In the genomic region with DNA sequence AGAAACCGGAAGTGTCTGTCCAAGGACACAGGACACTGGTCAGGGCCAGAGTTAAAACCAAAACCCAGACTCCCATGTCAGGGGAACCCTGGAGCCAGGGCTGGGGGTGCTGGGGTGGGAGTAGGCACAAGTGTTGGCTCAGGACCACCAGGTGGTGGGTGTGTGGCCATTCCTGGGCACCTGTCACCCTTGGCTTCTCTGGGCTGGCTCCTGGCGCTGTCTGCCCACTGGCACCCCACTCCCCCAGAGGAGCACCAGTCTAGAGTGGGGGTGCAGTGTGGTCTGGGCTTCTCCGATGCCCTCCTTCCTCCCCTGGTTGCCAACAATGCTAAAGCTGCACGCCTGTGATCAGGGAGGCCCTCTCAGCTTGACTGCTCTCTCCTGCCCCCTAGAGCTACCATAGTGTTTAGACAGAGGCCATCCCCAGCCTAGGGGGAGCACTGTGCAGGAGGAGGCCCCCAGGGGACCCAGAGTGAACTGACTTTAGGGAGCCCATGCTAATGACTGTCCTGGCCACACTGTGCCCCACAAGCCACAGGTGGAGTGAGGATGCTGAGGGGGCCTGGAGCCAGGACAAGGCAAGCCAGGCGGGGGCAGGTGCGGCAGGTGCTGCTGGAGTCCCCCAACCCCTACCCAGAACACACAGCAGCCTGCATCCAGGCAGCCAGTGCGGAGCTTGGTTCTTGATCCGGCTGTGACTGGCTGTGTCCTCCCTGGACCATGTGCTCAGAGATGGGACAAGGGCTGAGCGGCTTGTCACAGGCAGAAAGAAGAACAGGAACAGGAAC, we compare ENCODE assay signal across 1 cellular context.
TF ChIP-seq lines count a peak whose summit lies in the region.

No MANE protein-coding gene starts in this region.

TF ChIP-seq in GM23338, 12 proteins besides CTCF, POLR2A, EP300 and RAD21 (continued from another document):
- TF ChIP-seq, protein P1, sequence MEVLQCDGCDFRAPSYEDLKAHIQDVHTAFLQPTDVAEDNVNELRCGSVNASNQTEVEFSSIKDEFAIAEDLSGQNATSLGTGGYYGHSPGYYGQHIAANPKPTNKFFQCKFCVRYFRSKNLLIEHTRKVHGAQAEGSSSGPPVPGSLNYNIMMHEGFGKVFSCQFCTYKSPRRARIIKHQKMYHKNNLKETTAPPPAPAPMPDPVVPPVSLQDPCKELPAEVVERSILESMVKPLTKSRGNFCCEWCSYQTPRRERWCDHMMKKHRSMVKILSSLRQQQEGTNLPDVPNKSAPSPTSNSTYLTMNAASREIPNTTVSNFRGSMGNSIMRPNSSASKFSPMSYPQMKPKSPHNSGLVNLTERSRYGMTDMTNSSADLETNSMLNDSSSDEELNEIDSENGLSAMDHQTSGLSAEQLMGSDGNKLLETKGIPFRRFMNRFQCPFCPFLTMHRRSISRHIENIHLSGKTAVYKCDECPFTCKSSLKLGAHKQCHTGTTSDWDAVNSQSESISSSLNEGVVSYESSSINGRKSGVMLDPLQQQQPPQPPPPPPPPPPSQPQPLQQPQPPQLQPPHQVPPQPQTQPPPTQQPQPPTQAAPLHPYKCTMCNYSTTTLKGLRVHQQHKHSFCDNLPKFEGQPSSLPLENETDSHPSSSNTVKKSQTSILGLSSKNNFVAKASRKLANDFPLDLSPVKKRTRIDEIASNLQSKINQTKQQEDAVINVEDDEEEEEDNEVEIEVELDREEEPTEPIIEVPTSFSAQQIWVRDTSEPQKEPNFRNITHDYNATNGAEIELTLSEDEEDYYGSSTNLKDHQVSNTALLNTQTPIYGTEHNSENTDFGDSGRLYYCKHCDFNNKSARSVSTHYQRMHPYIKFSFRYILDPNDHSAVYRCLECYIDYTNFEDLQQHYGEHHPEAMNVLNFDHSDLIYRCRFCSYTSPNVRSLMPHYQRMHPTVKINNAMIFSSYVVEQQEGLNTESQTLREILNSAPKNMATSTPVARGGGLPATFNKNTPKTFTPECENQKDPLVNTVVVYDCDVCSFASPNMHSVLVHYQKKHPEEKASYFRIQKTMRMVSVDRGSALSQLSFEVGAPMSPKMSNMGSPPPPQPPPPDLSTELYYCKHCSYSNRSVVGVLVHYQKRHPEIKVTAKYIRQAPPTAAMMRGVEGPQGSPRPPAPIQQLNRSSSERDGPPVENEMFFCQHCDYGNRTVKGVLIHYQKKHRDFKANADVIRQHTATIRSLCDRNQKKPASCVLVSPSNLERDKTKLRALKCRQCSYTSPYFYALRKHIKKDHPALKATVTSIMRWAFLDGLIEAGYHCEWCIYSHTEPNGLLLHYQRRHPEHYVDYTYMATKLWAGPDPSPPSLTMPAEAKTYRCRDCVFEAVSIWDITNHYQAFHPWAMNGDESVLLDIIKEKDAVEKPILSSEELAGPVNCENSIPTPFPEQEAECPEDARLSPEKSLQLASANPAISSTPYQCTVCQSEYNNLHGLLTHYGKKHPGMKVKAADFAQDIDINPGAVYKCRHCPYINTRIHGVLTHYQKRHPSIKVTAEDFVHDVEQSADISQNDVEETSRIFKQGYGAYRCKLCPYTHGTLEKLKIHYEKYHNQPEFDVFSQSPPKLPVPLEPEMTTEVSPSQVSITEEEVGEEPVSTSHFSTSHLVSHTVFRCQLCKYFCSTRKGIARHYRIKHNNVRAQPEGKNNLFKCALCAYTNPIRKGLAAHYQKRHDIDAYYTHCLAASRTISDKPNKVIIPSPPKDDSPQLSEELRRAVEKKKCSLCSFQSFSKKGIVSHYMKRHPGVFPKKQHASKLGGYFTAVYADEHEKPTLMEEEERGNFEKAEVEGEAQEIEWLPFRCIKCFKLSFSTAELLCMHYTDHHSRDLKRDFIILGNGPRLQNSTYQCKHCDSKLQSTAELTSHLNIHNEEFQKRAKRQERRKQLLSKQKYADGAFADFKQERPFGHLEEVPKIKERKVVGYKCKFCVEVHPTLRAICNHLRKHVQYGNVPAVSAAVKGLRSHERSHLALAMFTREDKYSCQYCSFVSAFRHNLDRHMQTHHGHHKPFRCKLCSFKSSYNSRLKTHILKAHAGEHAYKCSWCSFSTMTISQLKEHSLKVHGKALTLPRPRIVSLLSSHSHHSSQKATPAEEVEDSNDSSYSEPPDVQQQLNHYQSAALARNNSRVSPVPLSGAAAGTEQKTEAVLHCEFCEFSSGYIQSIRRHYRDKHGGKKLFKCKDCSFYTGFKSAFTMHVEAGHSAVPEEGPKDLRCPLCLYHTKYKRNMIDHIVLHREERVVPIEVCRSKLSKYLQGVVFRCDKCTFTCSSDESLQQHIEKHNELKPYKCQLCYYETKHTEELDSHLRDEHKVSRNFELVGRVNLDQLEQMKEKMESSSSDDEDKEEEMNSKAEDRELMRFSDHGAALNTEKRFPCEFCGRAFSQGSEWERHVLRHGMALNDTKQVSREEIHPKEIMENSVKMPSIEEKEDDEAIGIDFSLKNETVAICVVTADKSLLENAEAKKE (CRISPR knock-in tag; IDR thresholded peaks at IDR 0.05): no peak
- TF ChIP-seq POLR2AphosphoS5 (IDR thresholded peaks at IDR 0.05; ENCODE audit: low read depth) (no peak), NANOG (IDR thresholded peaks at IDR 0.05; ENCODE audit: borderline replicate concordance) (no peak), EZH2 (IDR thresholded peaks at IDR 0.05; ENCODE audit: low read depth, unreplicated experiment) (no peak)
